ENCODE assay signal across 7 cellular contexts in the genomic region with DNA sequence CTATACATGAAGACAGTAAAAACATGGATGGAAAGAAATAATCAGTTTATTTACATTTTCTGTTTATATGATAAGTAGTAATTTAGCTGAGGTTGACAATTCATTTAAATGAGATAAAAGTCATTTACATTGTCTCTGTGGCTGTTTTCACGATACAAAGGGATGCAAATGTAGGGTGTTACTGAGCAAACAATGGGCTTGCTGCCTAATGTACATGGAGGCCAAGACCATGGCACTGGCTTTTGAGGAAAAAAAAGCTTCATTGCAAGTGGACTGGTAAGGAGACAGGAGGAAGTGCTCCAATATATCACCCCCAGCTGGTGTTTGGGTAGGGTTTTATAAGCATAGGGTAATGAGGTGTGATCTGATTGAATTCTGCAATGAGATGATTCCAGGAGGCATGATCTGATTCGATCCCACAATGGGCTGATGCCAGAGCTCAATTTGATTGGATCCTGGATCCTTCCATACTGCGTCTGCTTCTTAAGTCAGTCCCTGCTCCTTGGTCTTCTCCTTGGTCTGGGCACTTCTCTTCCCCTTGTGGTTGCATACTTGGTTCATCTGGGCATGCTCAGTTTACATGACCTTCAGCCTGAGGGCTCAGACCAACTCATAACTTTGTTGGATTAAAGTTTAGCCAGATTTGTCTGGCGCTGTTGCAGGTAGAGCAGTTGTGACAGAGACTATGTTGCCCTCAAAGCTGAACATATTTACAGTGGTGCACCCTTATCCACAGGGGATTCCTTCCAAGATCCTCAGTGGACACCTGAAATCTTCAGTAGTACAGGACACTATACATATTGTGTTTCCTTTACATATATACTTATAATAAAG.
A peak's percentile ranks its signal among the peaks of the same experiment; 100 is the strongest.
DNase-seq lines count a peak whose midpoint lies in the region; ATAC-seq, FAIRE-seq and TF ChIP-seq lines count a peak whose summit lies in the region.
"Not testable (repeated sequence)": the region's sequence is repeated elsewhere in the genome, so short reads cannot be mapped to it uniquely, and the experiment has no call there.

No MANE protein-coding gene starts in this region.

- not testable (repeated sequence) for H3K27me3 Mint-ChIP-seq in H9 (ENCODE audit: low read depth)

- in situ Hi-C loops in GM12878 (cut with MboI) = not testable (repeated sequence)

- not testable (repeated sequence) for H2BK5ac ChIP-seq in H9 (ENCODE audit: insufficient read length, low read length)

- CTCF ChIA-PET in GM12878 (lab: Yijun Ruan, JAX) = not testable (repeated sequence)

- not testable (repeated sequence) for H4K5ac ChIP-seq in H9 (ENCODE audit: insufficient read length, low read depth, low read length)

- ATAC-seq in GM18861 (IDR thresholded peaks at IDR 0.05; ENCODE audit: unreplicated experiment) = peak; percentile 7
- peak; percentile 10 for ATAC-seq in GM21423 (IDR thresholded peaks at IDR 0.05; ENCODE audit: unreplicated experiment)
- peak; percentile 17 for ATAC-seq in GM12878
- ATAC-seq in left lobe of liver = peak; percentile 65

- peak overlapping the region; percentile 38 to 95 (median 94); a peak in 6 of 7 replicates for H3K27ac Mint-ChIP-seq in H9

- H3K56ac ChIP-seq in H9 (ENCODE audit: insufficient read length, low read depth, low read length) = not testable (repeated sequence)

- not testable (repeated sequence) for TF ChIP-seq EP300 in GM12878 (IDR thresholded peaks at IDR 0.05; ENCODE audit: borderline replicate concordance in 1 of 2, control insufficient read depth in 1 of 2, low read depth in 2 of 2, low read length in 2 of 2)

- H3K9ac ChIP-seq in H9 (ENCODE audit: extremely low read depth, insufficient read length, low read length); GM12878 (ENCODE audit: control insufficient read depth, insufficient read depth, low read length): not testable (repeated sequence)
- H3K9ac ChIP-seq in HUES6 (ENCODE audit: low read length) = peak overlapping the region; percentile 17

- not testable (repeated sequence) for H3K4me3 ChIP-seq in HUES6 (ENCODE audit: low read depth, low read length); GM12878; osteoblast (ENCODE audit: insufficient read depth, low read length)

- TF ChIP-seq CTCF in H9 (conservative IDR thresholded peaks at IDR 0.05); GM12878 (IDR thresholded peaks at IDR 0.05 in 2 of 3, conservative IDR thresholded peaks at IDR 0.05 in 1 of 3; ENCODE audit: control insufficient read depth in 2 of 3, extremely low read depth in 1 of 3, insufficient read depth in 1 of 3, low read depth in 3 of 3, low read length in 3 of 3); osteoblast (IDR thresholded peaks at IDR 0.05; ENCODE audit: extremely low read depth, low read depth, low read length): not testable (repeated sequence)

- not testable (repeated sequence) for H3T11ph ChIP-seq in H9 (ENCODE audit: low read length)

- H3K4me3 Mint-ChIP-seq in H9 = not testable (repeated sequence)

- not testable (repeated sequence) for H2BK120ac ChIP-seq in H9 (ENCODE audit: low read depth, low read length, poor library complexity, severe bottlenecking)

- FAIRE-seq in GM12878 (lab: Jason Lieb, UNC) = not testable (repeated sequence)

- not testable (repeated sequence) for H2AFZ ChIP-seq in H9 (ENCODE audit: low read length); GM12878 (ENCODE audit: control insufficient read depth, low read depth, low read length); osteoblast (ENCODE audit: low read length)

- not testable (repeated sequence) for H4K8ac ChIP-seq in H9 (replicated peaks; ENCODE audit: insufficient read length, low read depth, low read length)

- peaks cover 6 to 13% (median 11%) of the 10 kb centered on the region in 3 experiments for H3K36me3 Mint-ChIP-seq in H9 (ENCODE audit: insufficient read depth in 1 of 3, low read depth in 3 of 3)

- not testable (repeated sequence) for H3K14ac ChIP-seq in H9 (ENCODE audit: insufficient read depth, low read length)

- RAD21 ChIA-PET in GM12878 (lab: Charles Lee; ENCODE audit: unreplicated experiment) = not testable (repeated sequence)

- WGBS in H9 (ENCODE audit: extremely low coverage, insufficient read length, low lambda C conversion rate) = no CpG with 5 or more reads among the region's 4 CpGs
- WGBS in GM12878 (ENCODE audit: insufficient coverage, insufficient replicate concordance, low lambda C conversion rate, missing lambda C conversion rate) = 33% methylated on average over 3 of the region's 4 CpGs

- not testable (repeated sequence) for H3K79me2 ChIP-seq in H9 (ENCODE audit: insufficient read depth, low read length); GM12878 (ENCODE audit: control insufficient read depth, insufficient read depth, low read length); osteoblast (ENCODE audit: insufficient read depth, low read length)

- H3K9me3 ChIP-seq in H9 (ENCODE audit: control insufficient read depth, low read depth, low read length); HUES6 (ENCODE audit: control insufficient read depth, insufficient read depth, low read depth, low read length); GM12878 (replicated peaks; ENCODE audit: control insufficient read depth, insufficient read depth, low read length); osteoblast (ENCODE audit: low read depth, low read length): not testable (repeated sequence)

- not testable (repeated sequence) for H3K4me2 ChIP-seq in H9 (ENCODE audit: insufficient read depth, insufficient read length, low read length); GM12878 (ENCODE audit: control insufficient read depth, insufficient read depth); osteoblast (ENCODE audit: insufficient read depth, low read length)

- H3K4me1 ChIP-seq in H9 (ENCODE audit: insufficient read depth, low read length); HUES6 (ENCODE audit: control insufficient read depth, insufficient read depth, low read length); GM12878 (ENCODE audit: control insufficient read depth, insufficient read depth, low read length); osteoblast (ENCODE audit: insufficient read depth, low read length): not testable (repeated sequence)

- H3K36me3 ChIP-seq in HUES6 (ENCODE audit: control insufficient read depth, insufficient read depth, low read length); GM12878 (ENCODE audit: control insufficient read depth in 2 of 2, insufficient read depth in 2 of 2, low read length in 1 of 2); osteoblast (ENCODE audit: insufficient read depth, low read length): not testable (repeated sequence)

- H3K4ac ChIP-seq in H9 (ENCODE audit: low read depth, low read length) = not testable (repeated sequence)

- TF ChIP-seq RAD21 in GM12878 (IDR thresholded peaks at IDR 0.05; ENCODE audit: insufficient read depth, low read depth, low read length) = not testable (repeated sequence)

- POLR2A ChIA-PET in GM12878 (lab: Charles Lee) = not testable (repeated sequence)

- not testable (repeated sequence) for H3K27me3 ChIP-seq in H9 (ENCODE audit: insufficient read depth, low read length); HUES6 (ENCODE audit: control insufficient read depth, insufficient read depth, low read length); GM12878 (replicated peaks in 1 of 2; ENCODE audit: control insufficient read depth in 2 of 2, insufficient read depth in 2 of 2, low read length in 1 of 2); osteoblast (ENCODE audit: insufficient read depth, low read length)

- not testable (repeated sequence) for H2AK5ac ChIP-seq in H9 (ENCODE audit: insufficient read length, low read length)

- H3K79me1 ChIP-seq in H9 (ENCODE audit: insufficient read depth, low read depth, low read length, poor library complexity, severe bottlenecking) = not testable (repeated sequence)

- not testable (repeated sequence) for H3K18ac ChIP-seq in H9 (ENCODE audit: insufficient read length, low read depth, low read length)

- not testable (repeated sequence) for H2BK20ac ChIP-seq in H9 (ENCODE audit: low read depth, low read length, poor library complexity, severe bottlenecking)

- not testable (repeated sequence) for BruUV-seq in GM12878 (replicated peaks; lab: Mats Ljungman, UMichigan)

- not testable (repeated sequence) for TF ChIP-seq POLR2A in GM12878 (IDR thresholded peaks at IDR 0.05; ENCODE audit: low read depth, low read length)

- intact Hi-C loops in GM12878 (cut with micrococcal nuclease; ENCODE audit: unreplicated experiment) = not testable (repeated sequence)

- DNase-seq in H9; GM12878 (ENCODE audit: low read depth, low spot score); left lobe of liver (ENCODE audit: low spot score): not testable (repeated sequence)
- DNase-seq in osteoblast (ENCODE audit: insufficient read length, low spot score, missing footprints) = peak; percentile 5

- not testable (repeated sequence) for H3K27ac ChIP-seq in H9 (ENCODE audit: insufficient read length, low read depth, low read length); HUES6 (ENCODE audit: low read depth, low read length); GM12878 (ENCODE audit: control insufficient read depth, insufficient read depth); osteoblast (ENCODE audit: low read depth, low read length)

- H4K91ac ChIP-seq in H9 (ENCODE audit: insufficient read length, low read depth, low read length) = not testable (repeated sequence)

- H4K20me1 ChIP-seq in H9 (ENCODE audit: control insufficient read depth, insufficient read depth, insufficient read length); GM12878 (ENCODE audit: control insufficient read depth, insufficient read depth); osteoblast (ENCODE audit: insufficient read depth, low read length): not testable (repeated sequence)

- H2BK15ac ChIP-seq in H9 (ENCODE audit: low read depth, low read length) = not testable (repeated sequence)

- not testable (repeated sequence) for H2BK12ac ChIP-seq in H9 (ENCODE audit: insufficient read length, low read depth, low read length)

- H3K23ac ChIP-seq in H9 (ENCODE audit: insufficient read length, low read depth, low read length) = not testable (repeated sequence)

- H3K9me3 Mint-ChIP-seq in H9 = peaks cover 16 to 17% of the 10 kb centered on the region in 2 experiments

- H3K23me2 ChIP-seq in H9 (ENCODE audit: insufficient read length, low read depth, low read length, poor library complexity, severe bottlenecking) = not testable (repeated sequence)

- SMC1A ChIA-PET in GM12878 (lab: Charles Lee; ENCODE audit: uncharacterized antibody, unreplicated experiment) = not testable (repeated sequence)

- H3K4me1 Mint-ChIP-seq in H9 = peaks cover 30 to 33% of the 10 kb centered on the region in 2 experiments

Comparison
In these comparisons a context has a peak if more than half of its experiments do, and no peak if none do; other contexts are left out.
1. ATAC-seq: peak in every context shown above with its lines; median percentile 65 in left lobe of liver; 17 in GM12878; 10 in GM21423; 7 in GM18861.